In the genomic region with DNA sequence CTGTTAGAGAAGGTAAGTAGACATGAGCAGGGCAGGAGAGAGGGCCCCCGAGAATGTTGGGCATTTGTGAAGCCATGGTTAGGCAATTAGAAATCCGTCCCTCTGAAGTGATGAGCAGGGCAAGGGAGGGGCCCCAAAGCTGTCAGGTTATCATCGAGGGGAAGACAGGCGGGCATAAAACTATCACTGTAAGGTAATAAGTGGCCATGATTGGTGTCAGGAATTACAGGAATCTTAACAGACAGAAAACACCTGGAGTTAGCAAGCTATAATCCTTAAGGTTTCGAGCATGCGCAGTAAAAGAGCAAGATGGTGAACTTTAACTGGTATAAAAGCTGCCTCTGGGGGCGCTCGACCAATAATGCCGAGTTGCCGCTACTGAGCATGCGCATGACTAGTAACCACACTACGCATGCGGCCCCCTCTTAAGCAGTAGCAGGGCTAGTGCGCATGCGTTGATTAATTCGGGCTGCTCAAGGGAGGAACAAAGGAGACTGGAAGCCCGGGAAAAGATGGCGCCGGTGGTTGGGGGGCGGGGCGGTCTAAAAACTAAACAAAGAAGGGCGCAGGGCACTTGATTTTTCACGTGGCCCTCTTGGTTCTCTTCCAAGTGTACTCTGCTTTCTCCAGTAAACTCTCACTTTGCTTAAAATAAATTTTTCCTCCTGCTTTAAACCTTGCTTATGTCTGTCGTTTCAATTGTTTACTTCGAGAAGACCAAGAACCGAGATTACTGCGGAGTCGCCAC, we compare ENCODE assay signal across 8 cellular contexts. TPM values are rescaled to one million over a fixed set of nuclear protein-coding genes. Genes with fewer than 3 reads are reported as not detected.
DNase-seq lines count a peak whose midpoint lies in the region; ATAC-seq and TF ChIP-seq lines count a peak whose summit lies in the region.

No MANE protein-coding gene starts in this region.

- peaks cover 28% of the 10 kb centered on the region for H4K20me1 ChIP-seq in DND-41 (ENCODE audit: insufficient read depth, low read length)

- POLR2A ChIA-PET in naive thymus-derived CD8-positive, alpha-beta T cell (lab: Charles Lee), result interaction anchor here (1.4 to 2.6 kb wide), 3 partner anchors 31 to 57 kb away, joined by 6 to 13 read pairs (median 8); a partner anchor contains a TSS

- DNase-seq in DND-41, result peak; percentile 97
- DNase-seq in LHCN-M2 (ENCODE audit: low read depth), result peak; percentile 99
- peak; percentile 98 for DNase-seq in RKO (ENCODE audit: low spot score)
- DNase-seq in fibroblast of mammary gland (ENCODE audit: low read depth), result peak; percentile 99
- peak; percentile 87 to 99 (median 97) for DNase-seq in naive thymus-derived CD8-positive, alpha-beta T cell
- DNase-seq in stimulated activated naive B cell treated with anti-CD40 and anti-IgM and Interleukin-4, amounts not matched to agents 10 μg/mL and 1 μg/mL and 100 μg/mL, for 72 hours, result peak; percentile 91

- peak overlapping the region; percentile 100 for H3K27ac Mint-ChIP-seq in activated T-helper 17 cell treated with anti-CD3 and anti-CD28 coated beads, Interleukin-2, amount 50 U/mL, for 72 hours
- H3K27ac Mint-ChIP-seq in naive thymus-derived CD8-positive, alpha-beta T cell, result peak overlapping the region; percentile 95 to 99 (median 97)
- peak overlapping the region; percentile 95 for H3K27ac Mint-ChIP-seq in stimulated activated naive B cell treated with anti-CD40 and anti-IgM and Interleukin-4, amounts not matched to agents 10 μg/mL and 1 μg/mL and 100 μg/mL, for 72 hours

- H3K36me3 Mint-ChIP-seq in activated T-helper 17 cell treated with anti-CD3 and anti-CD28 coated beads, Interleukin-2, amount 50 U/mL, for 72 hours (ENCODE audit: low read depth), result peaks cover 100% of the 10 kb centered on the region
- H3K36me3 Mint-ChIP-seq in naive thymus-derived CD8-positive, alpha-beta T cell, result peaks cover 5 to 92% (median 17%) of the 10 kb centered on the region in 3 donors
- H3K36me3 Mint-ChIP-seq in stimulated activated naive B cell treated with anti-CD40 and anti-IgM and Interleukin-4, amounts not matched to agents 10 μg/mL and 1 μg/mL and 100 μg/mL, for 72 hours, result peaks cover 53 to 69% of the 10 kb centered on the region in 2 donors

- H3K4me3 Mint-ChIP-seq in activated T-helper 17 cell treated with anti-CD3 and anti-CD28 coated beads, Interleukin-2, amount 50 U/mL, for 72 hours, result peak overlapping the region; percentile 97
- peak overlapping the region; percentile 90 to 98 (median 92) for H3K4me3 Mint-ChIP-seq in naive thymus-derived CD8-positive, alpha-beta T cell
- H3K4me3 Mint-ChIP-seq in stimulated activated naive B cell treated with anti-CD40 and anti-IgM and Interleukin-4, amounts not matched to agents 10 μg/mL and 1 μg/mL and 100 μg/mL, for 72 hours, result peak overlapping the region; percentile 82 to 86

- ATAC-seq in DND-41 (ENCODE audit: insufficient read depth, low read depth), result peak; percentile 89
- ATAC-seq in GM21737 (IDR thresholded peaks at IDR 0.05; ENCODE audit: unreplicated experiment), result peak; percentile 46
- ATAC-seq in activated T-helper 17 cell treated with anti-CD3 and anti-CD28 coated beads, Interleukin-2, amount 50 U/mL, for 72 hours (replicated peaks), result peak; percentile 78
- peak; percentile 91 to 93 for ATAC-seq in naive thymus-derived CD8-positive, alpha-beta T cell
- peak; percentile 81 to 92 for ATAC-seq in stimulated activated naive B cell treated with anti-CD40 and anti-IgM and Interleukin-4, amounts not matched to agents 10 μg/mL and 1 μg/mL and 100 μg/mL, for 72 hours (replicated peaks)

- H3K4me2 ChIP-seq in DND-41 (ENCODE audit: insufficient read depth, low read length), result peak overlapping the region; percentile 68

- no peaks in the 10 kb centered on the region for H3K9me3 Mint-ChIP-seq in activated T-helper 17 cell treated with anti-CD3 and anti-CD28 coated beads, Interleukin-2, amount 50 U/mL, for 72 hours
- H3K9me3 Mint-ChIP-seq in naive thymus-derived CD8-positive, alpha-beta T cell, result no peaks in the 10 kb centered on the region
- H3K9me3 Mint-ChIP-seq in stimulated activated naive B cell treated with anti-CD40 and anti-IgM and Interleukin-4, amounts not matched to agents 10 μg/mL and 1 μg/mL and 100 μg/mL, for 72 hours, result peaks cover 0 to 2% of the 10 kb centered on the region in 2 donors

- H3K9me3 ChIP-seq in DND-41 (ENCODE audit: insufficient read depth, low read length, severe bottlenecking), result no peaks in the 10 kb centered on the region

- H3K9ac ChIP-seq in DND-41 (ENCODE audit: low read depth, low read length), result peak overlapping the region; percentile 69

- TF ChIP-seq CTCF in DND-41 (IDR thresholded peaks at IDR 0.05; ENCODE audit: borderline replicate concordance, extremely low read depth, low read length, poor library complexity, severe bottlenecking), result peak; percentile 95
- peak; percentile 86 for TF ChIP-seq CTCF in fibroblast of mammary gland (conservative IDR thresholded peaks at IDR 0.05; ENCODE audit: control insufficient read depth, insufficient read depth, low read depth, low read length)

- peak overlapping the region; percentile 74 for H2AFZ ChIP-seq in DND-41 (ENCODE audit: low read depth, low read length)

- H3K4me3 ChIP-seq in DND-41 (ENCODE audit: low read depth in 1 of 2, low read length in 2 of 2) (peak overlapping the region; percentile 46 to 60), fibroblast of mammary gland (ENCODE audit: control insufficient read depth, low read depth, low read length) (peak overlapping the region; percentile 62)

- peak overlapping the region; percentile 89 for H3K27ac ChIP-seq in DND-41 (ENCODE audit: low read length)

- H3K36me3 ChIP-seq in DND-41 (ENCODE audit: insufficient read depth, low read length), result peaks cover 90% of the 10 kb centered on the region

- peaks cover 62% of the 10 kb centered on the region for H3K4me1 Mint-ChIP-seq in activated T-helper 17 cell treated with anti-CD3 and anti-CD28 coated beads, Interleukin-2, amount 50 U/mL, for 72 hours
- peaks cover 40 to 100% (median 94%) of the 10 kb centered on the region in 4 donors for H3K4me1 Mint-ChIP-seq in naive thymus-derived CD8-positive, alpha-beta T cell
- peaks cover 45 to 71% of the 10 kb centered on the region in 2 donors for H3K4me1 Mint-ChIP-seq in stimulated activated naive B cell treated with anti-CD40 and anti-IgM and Interleukin-4, amounts not matched to agents 10 μg/mL and 1 μg/mL and 100 μg/mL, for 72 hours

- H3K27me3 Mint-ChIP-seq in activated T-helper 17 cell treated with anti-CD3 and anti-CD28 coated beads, Interleukin-2, amount 50 U/mL, for 72 hours, result no peaks in the 10 kb centered on the region
- peaks cover 0 to 2% (median 0%) of the 10 kb centered on the region in 5 donors for H3K27me3 Mint-ChIP-seq in naive thymus-derived CD8-positive, alpha-beta T cell
- H3K27me3 Mint-ChIP-seq in stimulated activated naive B cell treated with anti-CD40 and anti-IgM and Interleukin-4, amounts not matched to agents 10 μg/mL and 1 μg/mL and 100 μg/mL, for 72 hours, result no peaks in the 10 kb centered on the region

- peaks cover 94% of the 10 kb centered on the region for H3K79me2 ChIP-seq in DND-41 (ENCODE audit: insufficient read depth, low read length)

- H3K27me3 ChIP-seq in DND-41 (ENCODE audit: insufficient read depth, low read length, poor library complexity), result no peaks in the 10 kb centered on the region

- peaks cover 69% of the 10 kb centered on the region for H3K4me1 ChIP-seq in DND-41 (ENCODE audit: insufficient read depth, low read length)

RNA-seq across cellular contexts. Expression of a gene that starts 5.5 kb away (rescaled TPM):
- 374 and 398 TPM in 2 replicates for total RNA-seq in LHCN-M2 (2014; rRNA removed)
- polyA plus RNA-seq in LHCN-M2 (2012), result 169 TPM
- total RNA-seq in activated T-helper 17 cell treated with anti-CD3 and anti-CD28 coated beads, Interleukin-2, amount 50 U/mL, for 72 hours, result 100 to 1,000 TPM; 391 to 617 TPM
- total RNA-seq in naive thymus-derived CD8-positive, alpha-beta T cell, result 100 to 1,000 TPM; 231 to 245 TPM
- 100 to 1,000 TPM; 311 to 364 (median 348) TPM for polyA plus RNA-seq in naive thymus-derived CD8-positive, alpha-beta T cell

RNA-seq across cellular contexts. Expression of a gene that starts 32.9 kb away (rescaled TPM):
- total RNA-seq in LHCN-M2 (2014; rRNA removed), result 4.6 and 5.1 TPM in 2 replicates
- polyA plus RNA-seq in LHCN-M2 (2012), result 5.3 TPM
- total RNA-seq in activated T-helper 17 cell treated with anti-CD3 and anti-CD28 coated beads, Interleukin-2, amount 50 U/mL, for 72 hours, result 1 to 10 TPM; 1.4 to 1.5 TPM
- 1 to 10 TPM; 2.6 to 4.1 TPM for total RNA-seq in naive thymus-derived CD8-positive, alpha-beta T cell
- polyA plus RNA-seq in naive thymus-derived CD8-positive, alpha-beta T cell, result 1 to 10 TPM in 2 of 3 donors, under 1 TPM in 1; 0.73 to 2.0 (median 1.8) TPM

RNA-seq across cellular contexts. Expression of a gene that starts 33.0 kb away (rescaled TPM):
- total RNA-seq in LHCN-M2 (2014; rRNA removed), result 9.2 and 12.0 TPM in 2 replicates
- 10.8 TPM for polyA plus RNA-seq in LHCN-M2 (2012)
- 10 to 100 TPM; 27.7 to 27.8 TPM for total RNA-seq in activated T-helper 17 cell treated with anti-CD3 and anti-CD28 coated beads, Interleukin-2, amount 50 U/mL, for 72 hours
- total RNA-seq in naive thymus-derived CD8-positive, alpha-beta T cell, result 10 to 100 TPM; 15.7 to 20.7 TPM
- polyA plus RNA-seq in naive thymus-derived CD8-positive, alpha-beta T cell, result 10 to 100 TPM; 25.4 to 33.3 (median 28.6) TPM

Comparison
In these comparisons a context has a peak if more than half of its experiments do, and no peak if none do; other contexts are left out.
1. Peak in every context shown above with its lines: DNase-seq, ATAC-seq, H3K4me3 ChIP-seq and H3K27ac ChIP-seq.